In the genomic region with DNA sequence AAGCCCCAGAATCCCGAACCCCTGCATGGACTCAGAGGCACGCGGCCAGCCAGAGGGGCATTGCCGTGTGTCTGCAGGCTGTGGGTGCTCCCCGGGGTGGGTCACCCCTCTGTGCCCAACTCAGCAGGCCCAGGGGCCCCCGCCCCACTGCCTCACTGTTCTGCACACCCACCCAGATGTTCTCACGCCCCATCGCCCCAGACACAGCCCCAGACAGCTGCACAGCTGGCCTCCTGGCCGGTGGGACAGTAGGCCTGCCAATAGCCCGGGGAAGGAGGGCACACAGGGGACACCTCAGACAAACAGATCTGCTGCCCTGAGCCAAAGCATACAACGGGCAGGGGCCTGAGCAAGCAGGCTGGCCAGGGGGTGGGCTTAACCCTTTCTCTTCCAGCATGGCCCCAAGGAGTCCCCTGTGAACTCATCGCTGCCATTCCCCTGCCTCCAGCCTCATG, we compare ENCODE assay signal across 1 cellular context.
TF ChIP-seq lines count a peak whose summit lies in the region.

No MANE protein-coding gene starts in this region.

TF ChIP-seq in H1, 55 proteins besides CTCF, POLR2A, EP300 and RAD21:
- no peak for TF ChIP-seq EZH2 (IDR thresholded peaks at IDR 0.05; ENCODE audit: low read depth, low read length, severe bottlenecking)
